16 cellular contexts compared by ENCODE assay signal in genomic region chr2:53880756-53881155, GRCh38. TPM values are rescaled to one million over a fixed set of nuclear protein-coding genes. Genes with fewer than 3 reads are reported as not detected.
DNase-seq lines count a peak whose midpoint lies in the region; ATAC-seq, FAIRE-seq and TF ChIP-seq lines count a peak whose summit lies in the region.
"Had no signal": no experiment of that assay in that cellular context is flagged by ENCODE, and none has a peak within 500 bp of the region (broad histone marks: within the 10 kb centered on the region; RNA-seq: fewer than 3 reads in every experiment).

No MANE protein-coding gene starts in this region.

- TF ChIP-seq EP300 in GM12878 (IDR thresholded peaks at IDR 0.05; ENCODE audit: borderline replicate concordance in 1 of 2, control insufficient read depth in 1 of 2, low read depth in 2 of 2, low read length in 2 of 2) (no peak), suprapubic skin (IDR thresholded peaks at IDR 0.05) (no peak)

- DNase-seq in AG04449 (ENCODE audit: low read depth, low spot score) (peak; percentile 56), H54 (ENCODE audit: insufficient read length, low spot score) (no peak), GM12878 (ENCODE audit: low read depth, low spot score) (no peak), immature natural killer cell (no peak), NCI-H1105 treated with DMSO at 0.1 percent for 48 hours (lab: John Stamatoyannopoulos, UW) (no peak), suprapubic skin (ENCODE audit: low spot score in 2 of 2) (no peak)
- no peak for DNase-seq in activated effector memory CD4-positive, alpha-beta T cell treated with Interleukin-2 at 50 U/mL for 16 hours
- DNase-seq: activated CD4-positive, alpha-beta memory T cell treated with anti-CD3 and anti-CD28 coated beads for 36 hours; activated naive CD4-positive, alpha-beta T cell treated with Interleukin-2 at 50 U/mL for 16 hours; DMS79; NCI-H2029; NCI-H526 treated with DMSO at 0.1 percent for 48 hours had no signal

- peak; percentile 73 for FAIRE-seq in H54 (lab: Jason Lieb, UNC)
- peak; percentile 59 for FAIRE-seq in GM12878 (lab: Jason Lieb, UNC)

- no peaks in the 10 kb centered on the region for H3K27me3 Mint-ChIP-seq in immature natural killer cell (ENCODE audit: low read depth in 3 of 3)
- H3K27me3 Mint-ChIP-seq: activated CD4-positive, alpha-beta memory T cell treated with anti-CD3 and anti-CD28 coated beads for 36 hours; type B pancreatic cell had no signal

- H3K9me3 Mint-ChIP-seq in immature natural killer cell = no peaks in the 10 kb centered on the region
- H3K9me3 Mint-ChIP-seq: activated CD4-positive, alpha-beta memory T cell treated with anti-CD3 and anti-CD28 coated beads for 36 hours; type B pancreatic cell had no signal

- TF ChIP-seq POLR2A in H54 (IDR thresholded peaks at IDR 0.05; ENCODE audit: low read depth, low read length) = no peak
- TF ChIP-seq POLR2A in GM12878 (IDR thresholded peaks at IDR 0.05; ENCODE audit: low read depth, low read length) = no peak
- TF ChIP-seq POLR2A in suprapubic skin (IDR thresholded peaks at IDR 0.05) = no peak

- peak overlapping the region in 4 of 6 donors; percentile 13 to 67 (median 24) for H3K27ac Mint-ChIP-seq in immature natural killer cell
- H3K27ac Mint-ChIP-seq: activated CD4-positive, alpha-beta memory T cell treated with anti-CD3 and anti-CD28 coated beads for 36 hours; type B pancreatic cell had no signal

- H3K27ac ChIP-seq in GM12878 (ENCODE audit: control insufficient read depth, insufficient read depth) = no peak overlapping the region
- H3K27ac ChIP-seq in suprapubic skin = no peak overlapping the region
- H3K27ac ChIP-seq: BLaER1 had no signal

- no peak overlapping the region for H3K4me3 Mint-ChIP-seq in immature natural killer cell
- H3K4me3 Mint-ChIP-seq: activated CD4-positive, alpha-beta memory T cell treated with anti-CD3 and anti-CD28 coated beads for 36 hours; type B pancreatic cell had no signal

- no peaks in the 10 kb centered on the region for H4K20me1 ChIP-seq in GM12878 (ENCODE audit: control insufficient read depth, insufficient read depth)
- H4K20me1 ChIP-seq: BLaER1 had no signal

- no peak overlapping the region for H3K9ac ChIP-seq in GM12878 (ENCODE audit: control insufficient read depth, insufficient read depth, low read length)
- H3K9ac ChIP-seq: BLaER1 had no signal

- TF ChIP-seq CTCF in AG04449 (IDR thresholded peaks at IDR 0.05; ENCODE audit: insufficient read depth, low read length, missing control alignments) (no peak), GM12878 (IDR thresholded peaks at IDR 0.05 in 2 of 3, conservative IDR thresholded peaks at IDR 0.05 in 1 of 3; ENCODE audit: control insufficient read depth in 2 of 3, extremely low read depth in 1 of 3, insufficient read depth in 1 of 3, low read depth in 3 of 3, low read length in 3 of 3) (no peak), suprapubic skin (IDR thresholded peaks at IDR 0.05) (no peak)

- ATAC-seq in GM12878 = no peak
- no peak for ATAC-seq in HG02981 (IDR thresholded peaks at IDR 0.05; ENCODE audit: unreplicated experiment)
- ATAC-seq: esophagus mucosa had no signal

- H3K9me3 ChIP-seq in GM12878 (replicated peaks; ENCODE audit: control insufficient read depth, insufficient read depth, low read length) (no peaks in the 10 kb centered on the region), suprapubic skin (no peaks in the 10 kb centered on the region)
- H3K9me3 ChIP-seq: BLaER1 had no signal

- CTCF ChIA-PET in AG04449 (lab: Yijun Ruan, JAX) (no interaction called here), GM12878 (lab: Yijun Ruan, JAX) (no interaction called here)

- WGBS in GM12878 (ENCODE audit: insufficient coverage, insufficient replicate concordance, low lambda C conversion rate, missing lambda C conversion rate) = 96% methylated on average over 3 of the region's 3 CpGs
- 81% methylated on average over 3 of the region's 3 CpGs for WGBS in suprapubic skin

- peaks cover 0 to 13% of the 10 kb centered on the region in 2 experiments; a peak in 3 of 4 replicates for H3K36me3 ChIP-seq in GM12878 (ENCODE audit: control insufficient read depth in 2 of 2, insufficient read depth in 2 of 2, low read length in 1 of 2)
- peaks cover 86% of the 10 kb centered on the region for H3K36me3 ChIP-seq in suprapubic skin

- H3K4me1 ChIP-seq in GM12878 (ENCODE audit: control insufficient read depth, insufficient read depth, low read length) = no peaks in the 10 kb centered on the region
- H3K4me1 ChIP-seq in suprapubic skin = no peaks in the 10 kb centered on the region
- H3K4me1 ChIP-seq: BLaER1 had no signal

- no peak overlapping the region for H3K4me3 ChIP-seq in AG04449 (ENCODE audit: low read depth, low read length)
- no peak overlapping the region for H3K4me3 ChIP-seq in GM12878
- no peak overlapping the region for H3K4me3 ChIP-seq in suprapubic skin
- H3K4me3 ChIP-seq: BLaER1 had no signal

- intact Hi-C loops in GM12878 (cut with micrococcal nuclease; ENCODE audit: unreplicated experiment) = loop anchor here (5.0 kb wide), 1 partner anchor 522 kb away; no protein-coding TSS in a partner anchor

- no TSS peak for BruUV-seq in GM12878 (replicated peaks; lab: Mats Ljungman, UMichigan)

- no peak overlapping the region for H3K4me2 ChIP-seq in GM12878 (ENCODE audit: control insufficient read depth, insufficient read depth)
- H3K4me2 ChIP-seq: BLaER1 had no signal

- no peak for TF ChIP-seq RAD21 in GM12878 (IDR thresholded peaks at IDR 0.05; ENCODE audit: insufficient read depth, low read depth, low read length)

- no peaks in the 10 kb centered on the region for H3K4me1 Mint-ChIP-seq in immature natural killer cell

- H3K36me3 Mint-ChIP-seq in immature natural killer cell = peaks cover 44 to 64% (median 49%) of the 10 kb centered on the region in 3 donors

- H3K27me3 ChIP-seq in GM12878 (replicated peaks in 1 of 2; ENCODE audit: control insufficient read depth in 2 of 2, insufficient read depth in 2 of 2, low read length in 1 of 2) = no peaks in the 10 kb centered on the region
- no peaks in the 10 kb centered on the region for H3K27me3 ChIP-seq in suprapubic skin
- H3K27me3 ChIP-seq: BLaER1 had no signal

- SMC1A ChIA-PET in GM12878 (lab: Charles Lee; ENCODE audit: uncharacterized antibody, unreplicated experiment) = no interaction called here

- H2AFZ ChIP-seq in GM12878 (ENCODE audit: control insufficient read depth, low read depth, low read length) = no peak overlapping the region

- RAD21 ChIA-PET in GM12878 (lab: Charles Lee; ENCODE audit: unreplicated experiment) = no interaction called here

- POLR2A ChIA-PET in AG04449 (lab: Yijun Ruan, JAX) (no interaction called here), GM12878 (lab: Charles Lee) (no interaction called here)

- in situ Hi-C loops in GM12878 (cut with MboI) = no loop called here

- no peaks in the 10 kb centered on the region for H3K79me2 ChIP-seq in GM12878 (ENCODE audit: control insufficient read depth, insufficient read depth, low read length)

TF ChIP-seq in GM12878, 131 proteins besides CTCF, POLR2A, EP300 and RAD21 (continues in another document):
- no peak for TF ChIP-seq HDAC6 (IDR thresholded peaks at IDR 0.05; ENCODE audit: unreplicated experiment)
- no peak for TF ChIP-seq ZNF384 (IDR thresholded peaks at IDR 0.05; ENCODE audit: borderline replicate concordance, low read depth, low read length)
- no peak for TF ChIP-seq ZNF217 (IDR thresholded peaks at IDR 0.05)
- no peak for TF ChIP-seq PML (IDR thresholded peaks at IDR 0.05; ENCODE audit: low read length)

RNA-seq across cellular contexts. Expression of gene GPR75, which starts 21.0 kb away (rescaled TPM):
- total RNA-seq in GM12878 (2013; cell fraction: nucleolus; rRNA removed) = 11.0 and 12.2 TPM in 2 replicates
- total RNA-seq in GM12878 (2014; rRNA removed) (2.0 and 2.1 TPM in 2 replicates), GM12878 (2014; rRNA removed; fragmentation: Illumina TruSeq; extraction: Trizol) (2.6 TPM in 2 replicates), GM12878 (2021) (1.7 and 2.5 TPM in 2 replicates), suprapubic skin (1 to 10 TPM; 4.5 to 6.7 (median 5.0) TPM)
- polyA plus RNA-seq in GM12878 (2011; ENCODE audit: low read depth) = 1.4 TPM
- polyA plus RNA-seq in GM12878 (2011; rRNA removed) (1.5 and 2.0 TPM in 2 replicates), GM12878 (2014; fragmentation: Illumina TruSeq; extraction: Trizol) (3.5 and 3.7 TPM in 2 replicates), GM12878 (2014; fragmentation: Nextera tagmentation; extraction: Ambion mirVana) (under 1 TPM in 1 of 2 experiments, not detected in 1; 0.02 TPM), GM12878 (2014; rRNA removed) (2.2 and 2.6 TPM in 2 replicates), GM12878 (2016; fragmentation: Nextera tagmentation; extraction: Ambion mirVana) (under 1 TPM in 1 of 2 experiments, not detected in 1; 0.20 TPM), immature natural killer cell (not detected)
- polyA plus RNA-seq in GM12878 (2011; cell fraction: cytosol; rRNA removed) = 1.2 and 1.8 TPM in 2 replicates
- polyA plus RNA-seq in GM12878 (2011; cell fraction: nucleus; rRNA removed) = 4.3 and 5.6 TPM in 2 replicates
- 1.2 and 1.5 TPM in 2 replicates for polyA plus RNA-seq in GM12878 (2012)
- 5.7 and 8.1 TPM in 2 replicates for polyA minus RNA-seq in GM12878 (2011; rRNA and poly(A)+ RNA removed)
- not detected in 2 replicates for polyA minus RNA-seq in GM12878 (2011; cell fraction: cytosol; rRNA and poly(A)+ RNA removed)
- 4.6 and 10.3 TPM in 2 replicates for polyA minus RNA-seq in GM12878 (2011; cell fraction: nucleus; rRNA and poly(A)+ RNA removed)
